Comparison of ENCODE assay signal across 18 cellular contexts in genomic region chr19:45172173-45172572, GRCh38. TPM values are rescaled to one million over a fixed set of nuclear protein-coding genes. Genes with fewer than 3 reads are reported as not detected.
DNase-seq lines count a peak whose midpoint lies in the region; ATAC-seq lines count a peak whose summit lies in the region.
"Had no signal": no experiment of that assay in that cellular context is flagged by ENCODE, and none has a peak within 500 bp of the region (broad histone marks: within the 10 kb centered on the region; RNA-seq: fewer than 3 reads in every experiment).

No MANE protein-coding gene starts in this region.

- H3K4me1 Mint-ChIP-seq in CD4-positive, alpha-beta memory T cell, result peaks cover 25 to 68% (median 40%) of the 10 kb centered on the region in 4 donors
- peaks cover 67% of the 10 kb centered on the region for H3K4me1 Mint-ChIP-seq in activated CD8-positive, alpha-beta T cell treated with anti-CD3 and anti-CD28 coated beads, Interleukin-2, amount 10 ng/mL, durations not matched to agents 7 days and 5 days (ENCODE audit: low read depth)
- H3K4me1 Mint-ChIP-seq in immature natural killer cell, result peaks cover 24 to 58% of the 10 kb centered on the region in 2 donors

- peak; percentile 59 for ATAC-seq in activated CD8-positive, alpha-beta T cell treated with anti-CD3 and anti-CD28 coated beads, Interleukin-2, amount 10 ng/mL, durations not matched to agents 7 days and 5 days
- no peak for ATAC-seq in GM21360 (IDR thresholded peaks at IDR 0.05; ENCODE audit: unreplicated experiment)
- ATAC-seq in HG03521 (IDR thresholded peaks at IDR 0.05; ENCODE audit: unreplicated experiment), result no peak
- ATAC-seq in GM21423 (IDR thresholded peaks at IDR 0.05; ENCODE audit: unreplicated experiment), result no peak
- ATAC-seq: foreskin keratinocyte had no signal

- H3K36me3 Mint-ChIP-seq in CD4-positive, alpha-beta memory T cell, result peaks cover 0 to 2% of the 10 kb centered on the region in 2 donors
- H3K36me3 Mint-ChIP-seq in activated CD8-positive, alpha-beta T cell treated with anti-CD3 and anti-CD28 coated beads, Interleukin-2, amount 10 ng/mL, durations not matched to agents 7 days and 5 days (ENCODE audit: low read depth), result no peaks in the 10 kb centered on the region
- H3K36me3 Mint-ChIP-seq in immature natural killer cell, result peaks cover 0 to 6% (median 4%) of the 10 kb centered on the region in 3 donors

- peak overlapping the region; percentile 61 for H3K27ac ChIP-seq in CD4-positive, alpha-beta memory T cell (ENCODE audit: low read depth, low read length)
- H3K27ac ChIP-seq: foreskin keratinocyte had no signal

- no peaks in the 10 kb centered on the region for H3K36me3 ChIP-seq in CD4-positive, alpha-beta memory T cell (ENCODE audit: insufficient read depth, low read length)
- H3K36me3 ChIP-seq: sigmoid colon, upper lobe of left lung had no signal

- H3K4me3 ChIP-seq in CD4-positive, alpha-beta memory T cell (ENCODE audit: low read length in 2 of 2), result peak overlapping the region in 1 of 2 donors; percentile 23
- H3K4me3 ChIP-seq: dorsolateral prefrontal cortex, sigmoid colon, upper lobe of left lung had no signal

- H3K4me1 ChIP-seq in CD4-positive, alpha-beta memory T cell (ENCODE audit: insufficient read depth, low read length), result peaks cover 64% of the 10 kb centered on the region
- H3K4me1 ChIP-seq: foreskin keratinocyte had no signal

- H3K9me3 Mint-ChIP-seq in CD4-positive, alpha-beta memory T cell, result no peaks in the 10 kb centered on the region
- H3K9me3 Mint-ChIP-seq in activated CD8-positive, alpha-beta T cell treated with anti-CD3 and anti-CD28 coated beads, Interleukin-2, amount 10 ng/mL, durations not matched to agents 7 days and 5 days (ENCODE audit: insufficient read depth), result no peaks in the 10 kb centered on the region
- no peaks in the 10 kb centered on the region for H3K9me3 Mint-ChIP-seq in immature natural killer cell

- CTCF ChIA-PET in CD4-positive, alpha-beta memory T cell (lab: Charles Lee; ENCODE audit: partially characterized antibody), result interaction anchor here (0.9 to 1.7 kb wide), 3 partner anchors 15 to 80 kb away, joined by 3 read pairs; partner anchors contain the start of gene PPP1R37
- CTCF ChIA-PET in activated CD8-positive, alpha-beta T cell treated with anti-CD3 and anti-CD28 coated beads, Interleukin-2, amount 10 ng/mL, durations not matched to agents 7 days and 5 days (lab: Charles Lee), result interaction anchor here (1.0 to 2.3 kb wide), 2 partner anchors 15 to 20 kb away, joined by 3 to 6 read pairs; no protein-coding TSS in a partner anchor

- DNase-seq in NCI-H1417 (lab: John Stamatoyannopoulos, UW) (peak in 2 of 3 experiments; percentile 28 to 50), NCI-H1417 treated with DMSO at 0.1 percent for 48 hours (lab: John Stamatoyannopoulos, UW) (no peak), immature natural killer cell (peak in 1 of 3 donors; percentile 19)
- DNase-seq in CD4-positive, alpha-beta memory T cell, result peak in 2 of 5 donors; percentile 25 to 29
- peak; percentile 61 for DNase-seq in activated CD8-positive, alpha-beta T cell treated with anti-CD3 and anti-CD28 coated beads, Interleukin-2, amount 10 ng/mL, durations not matched to agents 7 days and 5 days
- DNase-seq: 8988T, amniotic stem cell, dorsolateral prefrontal cortex, foreskin keratinocyte, GOT3, NCI-H1048, NCI-H526, SHP77, sigmoid colon, upper lobe of left lung had no signal

- no peaks in the 10 kb centered on the region for H3K9me3 ChIP-seq in CD4-positive, alpha-beta memory T cell (ENCODE audit: control insufficient read depth in 1 of 2, low read length in 2 of 2)
- H3K9me3 ChIP-seq: sigmoid colon, upper lobe of left lung had no signal

- POLR2A ChIA-PET in CD4-positive, alpha-beta memory T cell (lab: Charles Lee; ENCODE audit: partially characterized antibody), result interaction anchor here (1.1 to 4.0 kb wide), 4 partner anchors 19 to 412 kb away, joined by 3 to 14 read pairs (median 8); partner anchors contain the start of genes OPA3 and PPP1R37
- POLR2A ChIA-PET in activated CD8-positive, alpha-beta T cell treated with anti-CD3 and anti-CD28 coated beads, Interleukin-2, amount 10 ng/mL, durations not matched to agents 7 days and 5 days (lab: Charles Lee), result interaction anchor here (0.8 kb wide), 1 partner anchor 11 kb away, joined by 4 read pairs; no protein-coding TSS in a partner anchor

- intact Hi-C loops in CD4-positive, alpha-beta memory T cell (cut with micrococcal nuclease), result no loop called here

- peak overlapping the region; percentile 77 to 91 (median 89) for H3K27ac Mint-ChIP-seq in CD4-positive, alpha-beta memory T cell
- peak overlapping the region; percentile 98 for H3K27ac Mint-ChIP-seq in activated CD8-positive, alpha-beta T cell treated with anti-CD3 and anti-CD28 coated beads, Interleukin-2, amount 10 ng/mL, durations not matched to agents 7 days and 5 days
- peak overlapping the region; percentile 70 to 98 (median 88) for H3K27ac Mint-ChIP-seq in immature natural killer cell

- H3K4me3 Mint-ChIP-seq in CD4-positive, alpha-beta memory T cell, result peak overlapping the region; percentile 44 to 78 (median 67)
- peak overlapping the region; percentile 53 for H3K4me3 Mint-ChIP-seq in activated CD8-positive, alpha-beta T cell treated with anti-CD3 and anti-CD28 coated beads, Interleukin-2, amount 10 ng/mL, durations not matched to agents 7 days and 5 days
- peak overlapping the region; percentile 29 to 63 (median 46) for H3K4me3 Mint-ChIP-seq in immature natural killer cell

- no peaks in the 10 kb centered on the region for H3K27me3 Mint-ChIP-seq in CD4-positive, alpha-beta memory T cell
- no peaks in the 10 kb centered on the region for H3K27me3 Mint-ChIP-seq in activated CD8-positive, alpha-beta T cell treated with anti-CD3 and anti-CD28 coated beads, Interleukin-2, amount 10 ng/mL, durations not matched to agents 7 days and 5 days (ENCODE audit: low read depth)
- peaks cover 0 to 3% (median 2%) of the 10 kb centered on the region in 3 donors for H3K27me3 Mint-ChIP-seq in immature natural killer cell (ENCODE audit: low read depth in 3 of 3)

- H3K27me3 ChIP-seq in CD4-positive, alpha-beta memory T cell (ENCODE audit: insufficient read depth, low read length), result no peaks in the 10 kb centered on the region
- H3K27me3 ChIP-seq: dorsolateral prefrontal cortex, foreskin keratinocyte, sigmoid colon, upper lobe of left lung had no signal

RNA-seq across cellular contexts. Expression of gene TRAPPC6A, which starts 5.9 kb away (rescaled TPM):
- total RNA-seq in CD4-positive, alpha-beta memory T cell, result 10 to 100 TPM; 49.1 to 51.9 TPM
- 100 to 1,000 TPM; 160 to 246 TPM for polyA plus RNA-seq in CD4-positive, alpha-beta memory T cell
- total RNA-seq in activated CD8-positive, alpha-beta T cell treated with anti-CD3 and anti-CD28 coated beads, Interleukin-2, amount 10 ng/mL, durations not matched to agents 7 days and 5 days, result 10 to 100 TPM; 54.0 to 55.5 TPM
- 100 to 1,000 TPM; 132 to 193 (median 166) TPM for polyA plus RNA-seq in immature natural killer cell

RNA-seq across cellular contexts. Expression of gene BLOC1S3, which starts 6.4 kb away (rescaled TPM):
- total RNA-seq in CD4-positive, alpha-beta memory T cell, result 10 to 100 TPM; 26.5 to 29.9 TPM
- polyA plus RNA-seq in CD4-positive, alpha-beta memory T cell, result 10 to 100 TPM in 1 of 2 donors, 1 to 10 TPM in 1; 5.3 to 15.4 TPM
- total RNA-seq in activated CD8-positive, alpha-beta T cell treated with anti-CD3 and anti-CD28 coated beads, Interleukin-2, amount 10 ng/mL, durations not matched to agents 7 days and 5 days, result 10 to 100 TPM; 16.0 to 16.7 TPM
- polyA plus RNA-seq in immature natural killer cell, result 10 to 100 TPM in 1 of 3 donors, 1 to 10 TPM in 2; 2.9 to 22.4 (median 8.5) TPM

RNA-seq across cellular contexts. Expression of gene NKPD1, which starts 11.4 kb away (rescaled TPM):
- total RNA-seq in CD4-positive, alpha-beta memory T cell, result 1 to 10 TPM in 1 of 2 experiments, under 1 TPM in 1; 0.80 to 1.2 TPM
- polyA plus RNA-seq in CD4-positive, alpha-beta memory T cell, result under 1 TPM in 1 of 2 donors, not detected in 1; 0.61 TPM
- total RNA-seq in activated CD8-positive, alpha-beta T cell treated with anti-CD3 and anti-CD28 coated beads, Interleukin-2, amount 10 ng/mL, durations not matched to agents 7 days and 5 days, result under 1 TPM; 0.16 to 0.24 TPM
- polyA plus RNA-seq in immature natural killer cell, result under 1 TPM in 2 of 3 donors, not detected in 1; 0.18 to 0.43 TPM
